Comparison of ENCODE assay signal across 26 cellular contexts in genomic region chr17:79609175-79609589, GRCh38. TPM values are rescaled to one million over a fixed set of nuclear protein-coding genes. Genes with fewer than 3 reads are reported as not detected.
DNase-seq lines count a peak whose midpoint lies in the region; ATAC-seq, FAIRE-seq and TF ChIP-seq lines count a peak whose summit lies in the region.
"Had no signal": no experiment of that assay in that cellular context is flagged by ENCODE, and none has a peak within 500 bp of the region (broad histone marks: within the 10 kb centered on the region; RNA-seq: fewer than 3 reads in every experiment).

No MANE protein-coding gene starts in this region.

- H4K91ac ChIP-seq in H9 (ENCODE audit: insufficient read length, low read depth, low read length) (no peak overlapping the region), neuronal stem cell (ENCODE audit: low read depth, low read length, poor library complexity) (no peak overlapping the region)

- H3K27ac ChIP-seq in H9 (ENCODE audit: insufficient read length, low read depth, low read length): no peak overlapping the region
- no peak overlapping the region for H3K27ac ChIP-seq in astrocyte (ENCODE audit: low read depth, low read length)
- peak overlapping the region; percentile 70 for H3K27ac ChIP-seq in muscle layer of colon (ENCODE audit: low read depth, low read length)
- H3K27ac ChIP-seq in stomach: no peak overlapping the region
- H3K27ac ChIP-seq in neuronal stem cell (replicated peaks; ENCODE audit: low read length): no peak overlapping the region
- no peak overlapping the region for H3K27ac ChIP-seq in ascending aorta
- H3K27ac ChIP-seq: epithelial cell of prostate, foreskin keratinocyte, psoas muscle, tibial artery had no signal

- TF ChIP-seq CTCF in H9 (conservative IDR thresholded peaks at IDR 0.05): no peak
- no peak for TF ChIP-seq CTCF in astrocyte (IDR thresholded peaks at IDR 0.05; ENCODE audit: insufficient read depth, low read depth, low read length)
- TF ChIP-seq CTCF in stomach (IDR thresholded peaks at IDR 0.05): no peak
- no peak for TF ChIP-seq CTCF in ascending aorta (IDR thresholded peaks at IDR 0.05)

- H3K23me2 ChIP-seq in H9 (ENCODE audit: insufficient read length, low read depth, low read length, poor library complexity, severe bottlenecking): peaks cover 3% of the 10 kb centered on the region

- H3K18ac ChIP-seq in H9 (ENCODE audit: insufficient read length, low read depth, low read length) (no peak overlapping the region), neuronal stem cell (ENCODE audit: low read length) (no peak overlapping the region)

- H2BK12ac ChIP-seq in H9 (ENCODE audit: insufficient read length, low read depth, low read length) (no peak overlapping the region), neuronal stem cell (ENCODE audit: low read length) (no peak overlapping the region)

- no peak for FAIRE-seq in astrocyte (lab: Jason Lieb, UNC)

- no peak overlapping the region for H3K56ac ChIP-seq in H9 (ENCODE audit: insufficient read length, low read depth, low read length)

- H3K36me3 ChIP-seq in astrocyte (ENCODE audit: insufficient read depth, low read length): no peaks in the 10 kb centered on the region
- no peaks in the 10 kb centered on the region for H3K36me3 ChIP-seq in muscle layer of colon (ENCODE audit: insufficient read depth, low read length)
- no peaks in the 10 kb centered on the region for H3K36me3 ChIP-seq in stomach
- H3K36me3 ChIP-seq in neuronal stem cell (replicated peaks in 1 of 2; ENCODE audit: control insufficient read depth in 2 of 2, insufficient read depth in 2 of 2, low read length in 2 of 2): no peaks in the 10 kb centered on the region
- H3K36me3 ChIP-seq in ascending aorta: no peaks in the 10 kb centered on the region
- H3K36me3 ChIP-seq: tibial artery had no signal

- H3K4me2 ChIP-seq in H9 (ENCODE audit: insufficient read depth, insufficient read length, low read length) (peak overlapping the region; percentile 24), astrocyte (ENCODE audit: low read length) (no peak overlapping the region), neuronal stem cell (ENCODE audit: insufficient read depth, low read length, poor library complexity, severe bottlenecking) (no peak overlapping the region)
- H3K4me2 ChIP-seq: smooth muscle cell had no signal

- no peak overlapping the region for H2BK120ac ChIP-seq in H9 (ENCODE audit: low read depth, low read length, poor library complexity, severe bottlenecking)
- no peak overlapping the region for H2BK120ac ChIP-seq in neuronal stem cell (ENCODE audit: low read depth, low read length)

- H3T11ph ChIP-seq in H9 (ENCODE audit: low read length): no peak overlapping the region

- H3K23ac ChIP-seq in H9 (ENCODE audit: insufficient read length, low read depth, low read length) (no peak overlapping the region), neuronal stem cell (ENCODE audit: low read depth, low read length, poor library complexity) (no peak overlapping the region)

- no peak overlapping the region for H3K4ac ChIP-seq in H9 (ENCODE audit: low read depth, low read length)
- no peak overlapping the region for H3K4ac ChIP-seq in neuronal stem cell (ENCODE audit: low read length)

- H4K8ac ChIP-seq in H9 (replicated peaks; ENCODE audit: insufficient read length, low read depth, low read length) (no peak overlapping the region), neuronal stem cell (ENCODE audit: low read depth, low read length) (no peak overlapping the region)

- H3K4me1 Mint-ChIP-seq in H9 (peaks cover 5 to 23% of the 10 kb centered on the region in 2 experiments), astrocyte (ENCODE audit: low read depth, unreplicated experiment) (peaks cover 2% of the 10 kb centered on the region)
- H3K4me1 Mint-ChIP-seq: memory B cell had no signal

- H3K9me3 ChIP-seq in H9 (ENCODE audit: control insufficient read depth, low read depth, low read length): no peaks in the 10 kb centered on the region
- H3K9me3 ChIP-seq in astrocyte (ENCODE audit: insufficient read depth, low read depth, low read length): no peaks in the 10 kb centered on the region
- no peaks in the 10 kb centered on the region for H3K9me3 ChIP-seq in muscle layer of colon (ENCODE audit: low read length)
- H3K9me3 ChIP-seq in stomach: no peaks in the 10 kb centered on the region
- H3K9me3 ChIP-seq in neuronal stem cell (replicated peaks in 1 of 2; ENCODE audit: control insufficient read depth in 2 of 2, insufficient read depth in 1 of 2, low read depth in 1 of 2, low read length in 2 of 2): no peaks in the 10 kb centered on the region
- H3K9me3 ChIP-seq in ascending aorta: no peaks in the 10 kb centered on the region
- H3K9me3 ChIP-seq: psoas muscle, tibial artery had no signal

- H3K79me1 ChIP-seq in H9 (ENCODE audit: insufficient read depth, low read depth, low read length, poor library complexity, severe bottlenecking) (no peaks in the 10 kb centered on the region), neuronal stem cell (ENCODE audit: low read depth, low read length) (no peaks in the 10 kb centered on the region)

- H2AFZ ChIP-seq in H9 (ENCODE audit: low read length): no peak overlapping the region
- H2AFZ ChIP-seq in astrocyte (ENCODE audit: low read depth, low read length): no peak overlapping the region
- H2AFZ ChIP-seq in neuronal stem cell (ENCODE audit: low read length): no peak overlapping the region

- WGBS in H9 (ENCODE audit: extremely low coverage, insufficient read length, low lambda C conversion rate): no CpG with 5 or more reads among the region's 27 CpGs
- WGBS in stomach, 5 donors: 5 to 13% (median 9%) methylated on average over 13 to 27 of the region's 27 CpGs
- no CpG with 5 or more reads among the region's 27 CpGs for WGBS in neuronal stem cell (ENCODE audit: extremely low coverage in 2 of 2, insufficient read length in 2 of 2, insufficient replicate concordance in 1 of 2), 2 donors

- TF ChIP-seq POLR2A in stomach (IDR thresholded peaks at IDR 0.05): no peak

- H3K27me3 Mint-ChIP-seq in H9 (ENCODE audit: low read depth) (peaks cover 93% of the 10 kb centered on the region), astrocyte (ENCODE audit: low read depth, unreplicated experiment) (peaks cover 59% of the 10 kb centered on the region)

- H3K4me1 ChIP-seq in H9 (ENCODE audit: insufficient read depth, low read length): no peaks in the 10 kb centered on the region; the same call in 1 of the 2 replicates
- no peaks in the 10 kb centered on the region for H3K4me1 ChIP-seq in astrocyte (ENCODE audit: insufficient read depth, low read length)
- H3K4me1 ChIP-seq in muscle layer of colon (ENCODE audit: insufficient read depth, low read length): peaks cover 43% of the 10 kb centered on the region
- peaks cover 6 to 36% (median 22%) of the 10 kb centered on the region in 4 donors for H3K4me1 ChIP-seq in stomach
- H3K4me1 ChIP-seq in neuronal stem cell (ENCODE audit: control insufficient read depth in 2 of 2, insufficient read depth in 1 of 2, low read depth in 1 of 2, low read length in 2 of 2): peaks cover 0 to 7% of the 10 kb centered on the region in 2 donors
- H3K4me1 ChIP-seq in ascending aorta: no peaks in the 10 kb centered on the region
- H3K4me1 ChIP-seq: foreskin keratinocyte, psoas muscle had no signal

- H3K4me3 ChIP-seq in astrocyte (ENCODE audit: insufficient read depth, low read depth, low read length) (no peak overlapping the region), muscle layer of colon (ENCODE audit: low read depth in 1 of 2, low read length in 2 of 2) (peak overlapping the region; percentile 58 to 68), stomach (peak overlapping the region in 3 of 4 donors; percentile 1 to 32 (median 17)), neuronal stem cell (ENCODE audit: low read length in 2 of 2) (no peak overlapping the region), ascending aorta (no peak overlapping the region)
- H3K4me3 ChIP-seq: psoas muscle, smooth muscle cell, tibial artery had no signal

- DNase-seq in H9 (no peak), astrocyte (ENCODE audit: low read depth) (no peak), stomach (no peak), neuronal stem cell (ENCODE audit: low spot score) (no peak), ascending aorta (ENCODE audit: low spot score in 2 of 2) (no peak)
- DNase-seq: activated CD8-positive, alpha-beta memory T cell treated with anti-CD3 and anti-CD28 coated beads for 24 hours; activated naive CD4-positive, alpha-beta T cell treated with anti-CD3 and anti-CD28 coated beads for 36 hours; foreskin keratinocyte; hippocampal formation; KG1; naive thymus-derived CD4-positive, alpha-beta T cell; NCI-H187; NCI-H446; psoas muscle; RPMI8226; stimulated activated CD4-positive, alpha-beta T cell treated with anti-CD3 and anti-CD28 coated beads, Interleukin-2, amount 100 ng/mL, for 48 hours; stimulated activated naive CD8-positive, alpha-beta T cell treated with anti-CD3 and anti-CD28 coated beads, Interleukin-15, Interleukin-2, amounts not matched to agents 100 U/mL and 50 U/mL, for 24 hours; T-helper 9 cell; tibial artery had no signal

- no peak overlapping the region for H2BK5ac ChIP-seq in H9 (ENCODE audit: insufficient read length, low read length)
- H2BK5ac ChIP-seq in neuronal stem cell (ENCODE audit: low read length): no peak overlapping the region

- H2AK5ac ChIP-seq in H9 (ENCODE audit: insufficient read length, low read length) (no peak overlapping the region), neuronal stem cell (ENCODE audit: low read depth, low read length) (no peak overlapping the region)

- intact Hi-C loops in stomach (cut with DNase I; ENCODE audit: low total_unique reads): no loop called here
- intact Hi-C loops in ascending aorta (cut with DNase I): no loop called here

- no peak overlapping the region for H2BK20ac ChIP-seq in H9 (ENCODE audit: low read depth, low read length, poor library complexity, severe bottlenecking)

- peaks cover 38% of the 10 kb centered on the region; the same call in 1 of the 2 replicates for H3K27me3 ChIP-seq in H9 (ENCODE audit: insufficient read depth, low read length)
- H3K27me3 ChIP-seq in astrocyte (ENCODE audit: insufficient read depth, low read length): peaks cover 38% of the 10 kb centered on the region
- H3K27me3 ChIP-seq in muscle layer of colon (ENCODE audit: control insufficient read depth in 1 of 2, insufficient read depth in 2 of 2, low read length in 2 of 2): peaks cover 0 to 35% of the 10 kb centered on the region in 2 donors
- peaks cover 33 to 100% (median 65%) of the 10 kb centered on the region in 3 donors for H3K27me3 ChIP-seq in stomach
- H3K27me3 ChIP-seq in neuronal stem cell (ENCODE audit: control insufficient read depth in 3 of 3, insufficient read depth in 3 of 3, low read depth in 1 of 3, low read length in 3 of 3): peaks cover 31 to 94% (median 54%) of the 10 kb centered on the region in 3 experiments
- peaks cover 11% of the 10 kb centered on the region for H3K27me3 ChIP-seq in ascending aorta

- ATAC-seq in HG02763 (IDR thresholded peaks at IDR 0.05; ENCODE audit: unreplicated experiment): no peak
- ATAC-seq: activated CD4-positive, CD25-positive, alpha-beta regulatory T cell treated with anti-CD3 and anti-CD28 coated beads, Interleukin-2, amount 50 U/mL, for 24 hours; foreskin keratinocyte; naive thymus-derived CD4-positive, alpha-beta T cell; psoas muscle; stimulated activated naive CD8-positive, alpha-beta T cell treated with anti-CD3 and anti-CD28 coated beads, Interleukin-15, Interleukin-2, amounts not matched to agents 100 U/mL and 50 U/mL, for 24 hours had no signal

- H3K79me2 ChIP-seq in H9 (ENCODE audit: insufficient read depth, low read length) (no peaks in the 10 kb centered on the region), astrocyte (ENCODE audit: insufficient read depth, low read length) (no peaks in the 10 kb centered on the region)

- H3K4me3 Mint-ChIP-seq in H9 (peak overlapping the region; percentile 21 to 74; a peak in 4 of 5 replicates), astrocyte (ENCODE audit: unreplicated experiment) (no peak overlapping the region)
- H3K4me3 Mint-ChIP-seq: activated naive CD4-positive, alpha-beta T cell treated with anti-CD3 and anti-CD28 coated beads for 36 hours; memory B cell had no signal

- no peak overlapping the region for H3K9ac ChIP-seq in H9 (ENCODE audit: extremely low read depth, insufficient read length, low read length)
- H3K9ac ChIP-seq in astrocyte (ENCODE audit: low read length): no peak overlapping the region
- no peak overlapping the region for H3K9ac ChIP-seq in muscle layer of colon (ENCODE audit: low read length)
- no peak overlapping the region for H3K9ac ChIP-seq in neuronal stem cell (ENCODE audit: low read depth, low read length, poor library complexity)

- no peak for TF ChIP-seq EP300 in stomach (IDR thresholded peaks at IDR 0.05)

- no peak overlapping the region for H4K5ac ChIP-seq in H9 (ENCODE audit: insufficient read length, low read depth, low read length)

- peaks cover 2% of the 10 kb centered on the region for H4K20me1 ChIP-seq in H9 (ENCODE audit: control insufficient read depth, insufficient read depth, insufficient read length)
- H4K20me1 ChIP-seq in astrocyte (ENCODE audit: insufficient read depth, low read length): no peaks in the 10 kb centered on the region

- no peak overlapping the region for H3K27ac Mint-ChIP-seq in H9
- peak overlapping the region; percentile 41 for H3K27ac Mint-ChIP-seq in astrocyte (ENCODE audit: unreplicated experiment)
- H3K27ac Mint-ChIP-seq: activated naive CD4-positive, alpha-beta T cell treated with anti-CD3 and anti-CD28 coated beads for 36 hours; memory B cell; naive thymus-derived CD4-positive, alpha-beta T cell had no signal

- peaks cover 0 to 3% of the 10 kb centered on the region in 2 experiments; a peak in 1 of 5 replicates for H3K9me3 Mint-ChIP-seq in H9
- H3K9me3 Mint-ChIP-seq in astrocyte (ENCODE audit: unreplicated experiment): no peaks in the 10 kb centered on the region
- H3K9me3 Mint-ChIP-seq: activated naive CD4-positive, alpha-beta T cell treated with anti-CD3 and anti-CD28 coated beads for 36 hours; memory B cell; naive thymus-derived CD4-positive, alpha-beta T cell had no signal

- no peak overlapping the region for H3K14ac ChIP-seq in H9 (ENCODE audit: insufficient read depth, low read length)
- no peak overlapping the region for H3K14ac ChIP-seq in neuronal stem cell (ENCODE audit: low read length)

- H3K36me3 Mint-ChIP-seq in H9 (ENCODE audit: insufficient read depth in 1 of 3, low read depth in 3 of 3): no peaks in the 10 kb centered on the region
- no peaks in the 10 kb centered on the region for H3K36me3 Mint-ChIP-seq in astrocyte (ENCODE audit: low read depth, unreplicated experiment)
- H3K36me3 Mint-ChIP-seq: memory B cell; naive thymus-derived CD4-positive, alpha-beta T cell had no signal

- H2BK15ac ChIP-seq in H9 (ENCODE audit: low read depth, low read length) (no peak overlapping the region), neuronal stem cell (ENCODE audit: low read length) (no peak overlapping the region)

RNA-seq across cellular contexts. Expression of gene RBFOX3, which starts 1.7 kb away (rescaled TPM):
- total RNA-seq in H9 (2021) (10.2 and 12.4 TPM in 2 replicates), astrocyte (0.45 and 1.2 TPM in 2 replicates), stomach (1 to 10 TPM in 1 of 5 donors, not detected in 4; 7.6 TPM), ascending aorta (not detected)
- polyA plus RNA-seq in stomach: 1 to 10 TPM in 1 of 3 donors, not detected in 2; 1.2 TPM
- polyA plus RNA-seq in neuronal stem cell (2013, experiment 1 of 2): 13.0 TPM
- 12.5 TPM for polyA plus RNA-seq in neuronal stem cell (2013, experiment 2 of 2)
- total RNA-seq: activated naive CD4-positive, alpha-beta T cell treated with anti-CD3 and anti-CD28 coated beads for 36 hours; dermis microvascular lymphatic vessel endothelial cell; foreskin keratinocyte; psoas muscle; smooth muscle cell had no signal
- polyA plus RNA-seq: foreskin keratinocyte had no signal

Comparison
In these comparisons a context has a peak if more than half of its experiments do, and no peak if none do; other contexts are left out.
1. H3K4me3 ChIP-seq: peak in muscle layer of colon (2 of 2) and stomach (3 of 4); none in astrocyte (single experiment), neuronal stem cell (0 of 2) and ascending aorta (0 of 2).